1 cellular context compared by ENCODE assay signal in genomic region chr3:83034806-83035703, GRCh38.
TF ChIP-seq lines count a peak whose summit lies in the region.

No MANE protein-coding gene starts in this region.

TF ChIP-seq in GM12878, 131 proteins besides CTCF, POLR2A, EP300 and RAD21 (continued from another document):
- TF ChIP-seq CUX1 (IDR thresholded peaks at IDR 0.05; ENCODE audit: insufficient replicate concordance, low read depth, low read length) (no peak), TAF1 (IDR thresholded peaks at IDR 0.05; ENCODE audit: borderline replicate concordance, low read depth, low read length) (no peak), KAT2A (conservative IDR thresholded peaks at IDR 0.05; ENCODE audit: control insufficient read depth, low read depth, low read length) (no peak), ZBTB11 (CRISPR knock-in tag; IDR thresholded peaks at IDR 0.05) (no peak), RB1 (IDR thresholded peaks at IDR 0.05; ENCODE audit: borderline replicate concordance) (no peak), BCL3 (IDR thresholded peaks at IDR 0.05; ENCODE audit: borderline replicate concordance, insufficient read depth, low read depth, low read length, poor library complexity, severe bottlenecking) (no peak), SMC3 (IDR thresholded peaks at IDR 0.05; ENCODE audit: borderline replicate concordance, low read length) (no peak), NR2F1 (conservative IDR thresholded peaks at IDR 0.05) (no peak), ZNF217 (IDR thresholded peaks at IDR 0.05) (no peak), MTA2 (IDR thresholded peaks at IDR 0.05; ENCODE audit: low read depth) (no peak), NBN (IDR thresholded peaks at IDR 0.05) (no peak), HCFC1 (IDR thresholded peaks at IDR 0.05; ENCODE audit: low read length) (no peak), TCF12 (IDR thresholded peaks at IDR 0.05; ENCODE audit: low read depth, low read length) (no peak), NFYA (IDR thresholded peaks at IDR 0.05; ENCODE audit: borderline replicate concordance, low read depth, low read length) (no peak), POLR2AphosphoS5 (IDR thresholded peaks at IDR 0.05; ENCODE audit: low read length) (no peak), BACH1 (IDR thresholded peaks at IDR 0.05; ENCODE audit: borderline replicate concordance) (no peak)
